In genomic region chr7:142557971-142558582, GRCh38 we compare ENCODE assay signal across 8 cellular contexts.
DNase-seq lines count a peak whose midpoint lies in the region; ATAC-seq and TF ChIP-seq lines count a peak whose summit lies in the region.

No MANE protein-coding gene starts in this region.

- peak overlapping the region; percentile 53 for H3K27ac Mint-ChIP-seq in CD4-positive, alpha-beta T cell
- no peak overlapping the region for H3K27ac Mint-ChIP-seq in activated naive CD8-positive, alpha-beta T cell treated with anti-CD3 and anti-CD28 coated beads for 36 hours
- H3K27ac Mint-ChIP-seq in stimulated activated effector memory CD8-positive, alpha-beta T cell treated with anti-CD3 and anti-CD28 coated beads, Interleukin-12 subunit alpha, Interleukin-12 subunit beta, amount 100 ng/mL, for 72 hours, result no peak overlapping the region

- intact Hi-C loops in CD4-positive, alpha-beta T cell (cut with DNase I, micrococcal nuclease), result loop anchor here in 1 of 2 experiments (5.0 kb wide), 1 partner anchor 254 kb away; no protein-coding TSS in a partner anchor

- H3K4me3 ChIP-seq in RWPE2 (ENCODE audit: severe bottlenecking), result no peak overlapping the region

- peak; percentile 75 for TF ChIP-seq CTCF in CD4-positive, alpha-beta T cell (IDR thresholded peaks at IDR 0.05)
- TF ChIP-seq CTCF in RWPE2 (IDR thresholded peaks at IDR 0.05; ENCODE audit: poor library complexity, severe bottlenecking), result peak; percentile 46

- no peaks in the 10 kb centered on the region for H3K27me3 Mint-ChIP-seq in CD4-positive, alpha-beta T cell
- peaks cover 7% of the 10 kb centered on the region for H3K27me3 Mint-ChIP-seq in activated naive CD8-positive, alpha-beta T cell treated with anti-CD3 and anti-CD28 coated beads for 36 hours

- peak; percentile 84 for ATAC-seq in CD4-positive, alpha-beta T cell (ENCODE audit: poor library complexity)
- ATAC-seq in GM18909 (IDR thresholded peaks at IDR 0.05; ENCODE audit: poor library complexity, unreplicated experiment) (peak; percentile 82), HG03097 (IDR thresholded peaks at IDR 0.05; ENCODE audit: low FRiP score, unreplicated experiment) (peak; percentile 86), RWPE2 (ENCODE audit: low read depth) (no peak)
- peak; percentile 61 for ATAC-seq in stimulated activated effector memory CD8-positive, alpha-beta T cell treated with anti-CD3 and anti-CD28 coated beads, Interleukin-12 subunit alpha, Interleukin-12 subunit beta, amount 100 ng/mL, for 72 hours

- H3K4me3 Mint-ChIP-seq in CD4-positive, alpha-beta T cell, result no peak overlapping the region
- H3K4me3 Mint-ChIP-seq in activated naive CD8-positive, alpha-beta T cell treated with anti-CD3 and anti-CD28 coated beads for 36 hours, result peak overlapping the region; percentile 50
- H3K4me3 Mint-ChIP-seq in stimulated activated effector memory CD8-positive, alpha-beta T cell treated with anti-CD3 and anti-CD28 coated beads, Interleukin-12 subunit alpha, Interleukin-12 subunit beta, amount 100 ng/mL, for 72 hours, result peak overlapping the region; percentile 18

- H3K36me3 Mint-ChIP-seq in CD4-positive, alpha-beta T cell (ENCODE audit: low read depth), result no peaks in the 10 kb centered on the region
- no peaks in the 10 kb centered on the region for H3K36me3 Mint-ChIP-seq in activated naive CD8-positive, alpha-beta T cell treated with anti-CD3 and anti-CD28 coated beads for 36 hours
- H3K36me3 Mint-ChIP-seq in stimulated activated effector memory CD8-positive, alpha-beta T cell treated with anti-CD3 and anti-CD28 coated beads, Interleukin-12 subunit alpha, Interleukin-12 subunit beta, amount 100 ng/mL, for 72 hours, result no peaks in the 10 kb centered on the region

- no peak overlapping the region for H3K27ac ChIP-seq in CD4-positive, alpha-beta T cell (ENCODE audit: low read depth, low read length)
- H3K27ac ChIP-seq in RWPE2 (ENCODE audit: poor library complexity, severe bottlenecking), result peak overlapping the region; percentile 94

- H3K4me1 Mint-ChIP-seq in CD4-positive, alpha-beta T cell (ENCODE audit: low read depth), result peaks cover 5% of the 10 kb centered on the region
- H3K4me1 Mint-ChIP-seq in activated naive CD8-positive, alpha-beta T cell treated with anti-CD3 and anti-CD28 coated beads for 36 hours, result peaks cover 2% of the 10 kb centered on the region
- peaks cover 9% of the 10 kb centered on the region for H3K4me1 Mint-ChIP-seq in stimulated activated effector memory CD8-positive, alpha-beta T cell treated with anti-CD3 and anti-CD28 coated beads, Interleukin-12 subunit alpha, Interleukin-12 subunit beta, amount 100 ng/mL, for 72 hours

- H3K4me1 ChIP-seq in RWPE2 (ENCODE audit: insufficient read depth, poor library complexity, severe bottlenecking), result peaks cover 25% of the 10 kb centered on the region

- CTCF ChIA-PET in CD4-positive, alpha-beta T cell (lab: Charles Lee), result interaction anchor here (1.0 to 1.3 kb wide), 11 partner anchors 11 to 251 kb away, joined by 3 to 9 read pairs (median 3); no protein-coding TSS in a partner anchor

- peak; percentile 17 to 52 (median 34) for DNase-seq in CD4-positive, alpha-beta T cell
- DNase-seq in RWPE2 (ENCODE audit: low spot score), result no peak
- DNase-seq in activated naive CD8-positive, alpha-beta T cell treated with anti-CD3 and anti-CD28 coated beads for 36 hours, result peak; percentile 36
- DNase-seq in kidney glomerular epithelial cell (lab: John Stamatoyannopoulos, UW), result peak; percentile 20
- peak in 1 of 2 donors; percentile 52 for DNase-seq in stimulated activated effector memory CD8-positive, alpha-beta T cell treated with anti-CD3 and anti-CD28 coated beads, Interleukin-12 subunit alpha, Interleukin-12 subunit beta, amount 100 ng/mL, for 72 hours (ENCODE audit: low spot score in 2 of 2)
- no peak for DNase-seq in HPDE6-E6E7 (ENCODE audit: extremely low spot score)

- POLR2A ChIA-PET in CD4-positive, alpha-beta T cell (lab: Charles Lee), result interaction anchor here (1.1 to 1.3 kb wide), 4 partner anchors 23 to 253 kb away, joined by 3 to 13 read pairs (median 8); no protein-coding TSS in a partner anchor

- no peaks in the 10 kb centered on the region for H3K27me3 ChIP-seq in CD4-positive, alpha-beta T cell (ENCODE audit: control insufficient read depth, insufficient read depth, low read length)
- no peaks in the 10 kb centered on the region for H3K27me3 ChIP-seq in RWPE2 (ENCODE audit: insufficient read depth, poor library complexity, severe bottlenecking)

- no peaks in the 10 kb centered on the region for H3K9me3 ChIP-seq in CD4-positive, alpha-beta T cell (ENCODE audit: control insufficient read depth, low read length)
- H3K9me3 ChIP-seq in RWPE2 (ENCODE audit: severe bottlenecking), result no peaks in the 10 kb centered on the region

- no peaks in the 10 kb centered on the region for H3K9me3 Mint-ChIP-seq in CD4-positive, alpha-beta T cell
- no peaks in the 10 kb centered on the region for H3K9me3 Mint-ChIP-seq in activated naive CD8-positive, alpha-beta T cell treated with anti-CD3 and anti-CD28 coated beads for 36 hours
- no peaks in the 10 kb centered on the region for H3K9me3 Mint-ChIP-seq in stimulated activated effector memory CD8-positive, alpha-beta T cell treated with anti-CD3 and anti-CD28 coated beads, Interleukin-12 subunit alpha, Interleukin-12 subunit beta, amount 100 ng/mL, for 72 hours

- no peaks in the 10 kb centered on the region for H3K36me3 ChIP-seq in RWPE2 (ENCODE audit: low read depth)

Comparison
In these comparisons a context has a peak if more than half of its experiments do, and no peak if none do; other contexts are left out.
1. DNase-seq: peak in CD4-positive, alpha-beta T cell (10 of 10), activated naive CD8-positive, alpha-beta T cell treated with anti-CD3 and anti-CD28 coated beads for 36 hours (single experiment) and kidney glomerular epithelial cell (single experiment); none in RWPE2 (single experiment) and HPDE6-E6E7 (single experiment).